9 cellular contexts compared by ENCODE assay signal in genomic region chr14:20986811-20987210, GRCh38. TPM values are rescaled to one million over a fixed set of nuclear protein-coding genes. Genes with fewer than 3 reads are reported as not detected.
A peak's percentile ranks its signal among the peaks of the same experiment; 100 is the strongest.
DNase-seq lines count a peak whose midpoint lies in the region; ATAC-seq and TF ChIP-seq lines count a peak whose summit lies in the region.
"Had no signal": no experiment of that assay in that cellular context is flagged by ENCODE, and none has a peak within 500 bp of the region (broad histone marks: within the 10 kb centered on the region; RNA-seq: fewer than 3 reads in every experiment).

No MANE protein-coding gene starts in this region.

- H3K4me2 ChIP-seq in hepatocyte, result no peak overlapping the region

- H2AFZ ChIP-seq in hepatocyte, result no peak overlapping the region

- POLR2A ChIA-PET in BJ (lab: Charles Lee), result no interaction called here

- H3K79me2 ChIP-seq in hepatocyte, result peaks cover 15% of the 10 kb centered on the region

- H3K9me3 ChIP-seq in hepatocyte (ENCODE audit: low read depth), result no peaks in the 10 kb centered on the region

- peak; percentile 15; the same call in 1 of the 3 replicates for ATAC-seq in SK-N-SH treated with all-trans-retinoic acid at 6 μM for 48 hours
- ATAC-seq: activated naive CD4-positive, alpha-beta T cell treated with anti-CD3 and anti-CD28 coated beads, Interleukin-2, amount 50 U/mL, for 72 hours had no signal

- H3K27ac ChIP-seq in hepatocyte, result peak overlapping the region; percentile 64

- 63% methylated on average over 2 of the region's 2 CpGs for WGBS in hepatocyte (ENCODE audit: low lambda C conversion rate, missing lambda C conversion rate)

- H3K4me1 ChIP-seq in hepatocyte (ENCODE audit: insufficient read depth), result peaks cover 11% of the 10 kb centered on the region

- H3K4me3 ChIP-seq in BJ (ENCODE audit: low read depth, low read length) (no peak overlapping the region), hepatocyte (no peak overlapping the region)

- DNase-seq in BJ (ENCODE audit: low read depth), result peak; percentile 88
- peak; percentile 72 for DNase-seq in hepatocyte (ENCODE audit: low spot score)
- no peak for DNase-seq in cerebellar nuclear complex (lab: John Stamatoyannopoulos, UW)
- DNase-seq in activated gamma-delta T cell treated with Interleukin-2 at 50 U/mL for 16 hours, result no peak
- no peak for DNase-seq in stimulated activated CD4-positive, alpha-beta T cell treated with anti-CD3 and anti-CD28 coated beads, Interleukin-2, amount 100 ng/mL, for 24 hours
- DNase-seq: naive B cell had no signal

- CTCF ChIA-PET in BJ (lab: Yijun Ruan, JAX), result interaction anchor here (0.8 to 4.3 kb wide), 4 partner anchors 15 to 168 kb away, joined by 3 to 37 read pairs (median 8); no protein-coding TSS in a partner anchor

- H3K36me3 ChIP-seq in BJ (ENCODE audit: control insufficient read depth, insufficient read depth, low read length) (no peaks in the 10 kb centered on the region), hepatocyte (replicated peaks; ENCODE audit: insufficient read depth, low read depth) (no peaks in the 10 kb centered on the region)

- H3K27me3 ChIP-seq in BJ (ENCODE audit: control insufficient read depth, insufficient read depth, low read length) (no peaks in the 10 kb centered on the region), hepatocyte (no peaks in the 10 kb centered on the region)

- no peaks in the 10 kb centered on the region for H4K20me1 ChIP-seq in hepatocyte (ENCODE audit: insufficient read depth, poor library complexity, severe bottlenecking)

- H3K9me2 ChIP-seq in hepatocyte (replicated peaks; ENCODE audit: insufficient read depth), result no peaks in the 10 kb centered on the region

- TF ChIP-seq CTCF in BJ (IDR thresholded peaks at IDR 0.05; ENCODE audit: insufficient read depth, low read depth, low read length), result no peak
- no peak for TF ChIP-seq CTCF in hepatocyte (IDR thresholded peaks at IDR 0.05; ENCODE audit: poor library complexity)

TF ChIP-seq in SK-N-SH treated with all-trans-retinoic acid at 6 μM for 48 hours, 23 proteins besides CTCF, POLR2A, EP300 and RAD21:
- TF ChIP-seq PPARA (CRISPR knock-in tag; IDR thresholded peaks at IDR 0.05; ENCODE audit: borderline replicate concordance), result no peak
- TF ChIP-seq TCF4 (CRISPR knock-in tag; IDR thresholded peaks at IDR 0.05; ENCODE audit: borderline replicate concordance), result no peak
- no peak for TF ChIP-seq CREB5 (CRISPR knock-in tag; IDR thresholded peaks at IDR 0.05; ENCODE audit: low read depth)
- no peak for TF ChIP-seq ZNF565 (CRISPR knock-in tag; conservative IDR thresholded peaks at IDR 0.05; ENCODE audit: low read depth)

RNA-seq across cellular contexts. Expression of gene METTL17, which starts 3.0 kb away (rescaled TPM):
- polyA plus RNA-seq in BJ (2011; rRNA removed) (49.8 and 56.2 TPM in 2 replicates), hepatocyte (65.9 and 70.3 TPM in 2 replicates)
- polyA minus RNA-seq in BJ (2011; rRNA and poly(A)+ RNA removed), result 20.6 and 28.4 TPM in 2 replicates
- 79.8 and 80.9 TPM in 2 replicates for total RNA-seq in hepatocyte

RNA-seq across cellular contexts. Expression of gene SLC39A2, which starts 12.3 kb away (rescaled TPM):
- polyA plus RNA-seq in BJ (2011; rRNA removed), result not detected in 2 replicates
- polyA minus RNA-seq in BJ (2011; rRNA and poly(A)+ RNA removed), result not detected in 2 replicates
- 3.3 and 4.2 TPM in 2 replicates for total RNA-seq in hepatocyte
- polyA plus RNA-seq in hepatocyte, result 6.2 and 9.2 TPM in 2 replicates
- total RNA-seq: temporal lobe had no signal

RNA-seq across cellular contexts. Expression of gene RNASE2, which starts 31.5 kb away (rescaled TPM):
- not detected in 2 replicates for polyA plus RNA-seq in BJ (2011; rRNA removed)
- not detected in 2 replicates for polyA minus RNA-seq in BJ (2011; rRNA and poly(A)+ RNA removed)
- 0.92 and 1.6 TPM in 2 replicates for total RNA-seq in hepatocyte
- 5.6 and 8.9 TPM in 2 replicates for polyA plus RNA-seq in hepatocyte
- total RNA-seq: activated naive CD4-positive, alpha-beta T cell treated with anti-CD3 and anti-CD28 coated beads, Interleukin-2, amount 50 U/mL, for 72 hours had no signal

RNA-seq across cellular contexts. Expression of gene NDRG2, which starts 38.0 kb away (rescaled TPM):
- 0.83 and 1.1 TPM in 2 replicates for polyA plus RNA-seq in BJ (2011; rRNA removed)
- polyA minus RNA-seq in BJ (2011; rRNA and poly(A)+ RNA removed), result 0.43 and 0.46 TPM in 2 replicates
- 92.0 and 114 TPM in 2 replicates for total RNA-seq in hepatocyte
- polyA plus RNA-seq in hepatocyte, result 108 and 112 TPM in 2 replicates

RNA-seq across cellular contexts. Expression of gene TPPP2, which starts 43.2 kb away (rescaled TPM):
- polyA plus RNA-seq in BJ (2011; rRNA removed) (not detected in 2 replicates), hepatocyte (not detected in 2 replicates)
- not detected in 2 replicates for polyA minus RNA-seq in BJ (2011; rRNA and poly(A)+ RNA removed)
- total RNA-seq in hepatocyte, result not detected in 2 replicates
- total RNA-seq: activated naive CD4-positive, alpha-beta T cell treated with anti-CD3 and anti-CD28 coated beads, Interleukin-2, amount 50 U/mL, for 72 hours; temporal lobe had no signal

Comparison
In these comparisons a context has a peak if more than half of its experiments do, and no peak if none do; other contexts are left out.
1. DNase-seq: peak in BJ (single experiment) and hepatocyte (single experiment); none in cerebellar nuclear complex (0 of 2), activated gamma-delta T cell treated with Interleukin-2 at 50 U/mL for 16 hours (single experiment) and stimulated activated CD4-positive, alpha-beta T cell treated with anti-CD3 and anti-CD28 coated beads, Interleukin-2, amount 100 ng/mL, for 24 hours (0 of 2).